ENCODE assay signal across 16 cellular contexts in genomic region chr5:59041355-59041754, GRCh38.
DNase-seq lines count a peak whose midpoint lies in the region; ATAC-seq and TF ChIP-seq lines count a peak whose summit lies in the region.
"Had no signal": no experiment of that assay in that cellular context is flagged by ENCODE, and none has a peak within 500 bp of the region (broad histone marks: within the 10 kb centered on the region; RNA-seq: fewer than 3 reads in every experiment).

No MANE protein-coding gene starts in this region.

- H3K36me3 Mint-ChIP-seq in activated T-cell treated with anti-CD3 and anti-CD28 coated beads, Interleukin-2, amount 50 U/mL, for 24 hours (ENCODE audit: low read depth), result peaks cover 29% of the 10 kb centered on the region
- H3K36me3 Mint-ChIP-seq in immature natural killer cell (peaks cover 0 to 4% (median 0%) of the 10 kb centered on the region in 3 donors), progenitor cell of endocrine pancreas (ENCODE audit: insufficient read depth) (no peaks in the 10 kb centered on the region)

- TF ChIP-seq CTCF in progenitor cell of endocrine pancreas (IDR thresholded peaks at IDR 0.05; ENCODE audit: unreplicated experiment), result no peak

- H3K4me1 Mint-ChIP-seq in activated T-cell treated with anti-CD3 and anti-CD28 coated beads, Interleukin-2, amount 50 U/mL, for 24 hours (ENCODE audit: low read depth), result peaks cover 44% of the 10 kb centered on the region
- peaks cover 49 to 55% of the 10 kb centered on the region in 2 donors for H3K4me1 Mint-ChIP-seq in immature natural killer cell
- peaks cover 25% of the 10 kb centered on the region for H3K4me1 Mint-ChIP-seq in stimulated activated naive CD8-positive, alpha-beta T cell treated with anti-CD3 and anti-CD28 coated beads, Interleukin-15, amount 100 ng/mL, for 72 hours
- H3K4me1 Mint-ChIP-seq in progenitor cell of endocrine pancreas (ENCODE audit: low read depth), result peaks cover 15% of the 10 kb centered on the region

- no peak for ATAC-seq in stimulated activated naive CD8-positive, alpha-beta T cell treated with anti-CD3 and anti-CD28 coated beads, Interleukin-15, amount 100 ng/mL, for 72 hours
- ATAC-seq: activated T-cell treated with anti-CD3 and anti-CD28 coated beads, Interleukin-2, amount 50 U/mL, for 4 hours had no signal

- no peaks in the 10 kb centered on the region for H3K9me3 Mint-ChIP-seq in activated T-cell treated with anti-CD3 and anti-CD28 coated beads, Interleukin-2, amount 50 U/mL, for 24 hours
- peaks cover 0 to 2% (median 0%) of the 10 kb centered on the region in 6 donors for H3K9me3 Mint-ChIP-seq in immature natural killer cell
- no peaks in the 10 kb centered on the region for H3K9me3 Mint-ChIP-seq in stimulated activated naive CD8-positive, alpha-beta T cell treated with anti-CD3 and anti-CD28 coated beads, Interleukin-15, amount 100 ng/mL, for 72 hours
- no peaks in the 10 kb centered on the region for H3K9me3 Mint-ChIP-seq in progenitor cell of endocrine pancreas (ENCODE audit: low read depth)
- H3K9me3 Mint-ChIP-seq: activated T-cell treated with anti-CD3 and anti-CD28 coated beads, Interleukin-2, amount 50 U/mL, for 4 hours; dendritic cell treated with granulocyte-macrophage colony-stimulating factor and Interleukin-4, amounts not matched to agents 40 ng/mL and 50 ng/mL, for 4 days had no signal

- DNase-seq in activated T-cell treated with anti-CD3 and anti-CD28 coated beads, Interleukin-2, amount 50 U/mL, for 24 hours, result no peak
- DNase-seq in activated T-cell treated with anti-CD3 and anti-CD28 coated beads for 4 hours, result no peak
- peak; percentile 33 for DNase-seq in RPMI8226
- DNase-seq in immature natural killer cell, result no peak
- no peak for DNase-seq in stimulated activated naive CD8-positive, alpha-beta T cell treated with anti-CD3 and anti-CD28 coated beads, Interleukin-15, amount 100 ng/mL, for 72 hours
- DNase-seq in progenitor cell of endocrine pancreas (ENCODE audit: low spot score, unreplicated experiment), result no peak
- no peak for DNase-seq in AML-193 (lab: John Stamatoyannopoulos, UW)
- DNase-seq in EL, result no peak
- DNase-seq: activated CD4-positive, CD25-positive, alpha-beta regulatory T cell; activated T-cell treated with anti-CD3 and anti-CD28 coated beads, Interleukin-2, amount 50 U/mL, for 4 hours; head of caudate nucleus; kidney; NCI-H1930; NCI-H524; posterior cingulate gyrus had no signal

- H3K4me3 Mint-ChIP-seq in activated T-cell treated with anti-CD3 and anti-CD28 coated beads, Interleukin-2, amount 50 U/mL, for 24 hours, result peak overlapping the region; percentile 84
- H3K4me3 Mint-ChIP-seq in immature natural killer cell (peak overlapping the region in 4 of 5 donors; percentile 7 to 41 (median 22)), progenitor cell of endocrine pancreas (ENCODE audit: low read depth) (no peak overlapping the region)
- H3K4me3 Mint-ChIP-seq in stimulated activated naive CD8-positive, alpha-beta T cell treated with anti-CD3 and anti-CD28 coated beads, Interleukin-15, amount 100 ng/mL, for 72 hours, result peak overlapping the region; percentile 58 to 85
- H3K4me3 Mint-ChIP-seq: dendritic cell treated with granulocyte-macrophage colony-stimulating factor and Interleukin-4, amounts not matched to agents 40 ng/mL and 50 ng/mL, for 4 days had no signal

- H3K27me3 Mint-ChIP-seq in activated T-cell treated with anti-CD3 and anti-CD28 coated beads, Interleukin-2, amount 50 U/mL, for 24 hours, result no peaks in the 10 kb centered on the region
- H3K27me3 Mint-ChIP-seq in immature natural killer cell (ENCODE audit: low read depth in 3 of 3), result peaks cover 4 to 21% (median 16%) of the 10 kb centered on the region in 3 donors
- H3K27me3 Mint-ChIP-seq in stimulated activated naive CD8-positive, alpha-beta T cell treated with anti-CD3 and anti-CD28 coated beads, Interleukin-15, amount 100 ng/mL, for 72 hours, result no peaks in the 10 kb centered on the region
- peaks cover 29% of the 10 kb centered on the region for H3K27me3 Mint-ChIP-seq in progenitor cell of endocrine pancreas

- no peak overlapping the region for H3K27ac Mint-ChIP-seq in activated T-cell treated with anti-CD3 and anti-CD28 coated beads, Interleukin-2, amount 50 U/mL, for 24 hours
- peak overlapping the region; percentile 60 to 99 (median 97) for H3K27ac Mint-ChIP-seq in immature natural killer cell
- no peak overlapping the region for H3K27ac Mint-ChIP-seq in stimulated activated naive CD8-positive, alpha-beta T cell treated with anti-CD3 and anti-CD28 coated beads, Interleukin-15, amount 100 ng/mL, for 72 hours
- no peak overlapping the region for H3K27ac Mint-ChIP-seq in progenitor cell of endocrine pancreas
- H3K27ac Mint-ChIP-seq: dendritic cell treated with granulocyte-macrophage colony-stimulating factor and Interleukin-4, amounts not matched to agents 40 ng/mL and 50 ng/mL, for 4 days had no signal

Comparison
In these comparisons a context has a peak if more than half of its experiments do, and no peak if none do; other contexts are left out.
1. H3K27ac Mint-ChIP-seq: peak in immature natural killer cell (6 of 6); none in activated T-cell treated with anti-CD3 and anti-CD28 coated beads, Interleukin-2, amount 50 U/mL, for 24 hours (single experiment), stimulated activated naive CD8-positive, alpha-beta T cell treated with anti-CD3 and anti-CD28 coated beads, Interleukin-15, amount 100 ng/mL, for 72 hours (0 of 2) and progenitor cell of endocrine pancreas (single experiment).